ENCODE assay signal across 3 cellular contexts in genomic region chr16:23634461-23635036, GRCh38.
TF ChIP-seq lines count a peak whose summit lies in the region.

No MANE protein-coding gene starts in this region.

TF ChIP-seq in HepG2, 621 proteins besides CTCF, POLR2A, EP300 and RAD21 (continues in another document):
- TF ChIP-seq ZNF609 (CRISPR knock-in tag; IDR thresholded peaks at IDR 0.05; ENCODE audit: borderline replicate concordance) (no peak), ZNF770 (CRISPR knock-in tag; IDR thresholded peaks at IDR 0.05) (no peak), PRDM4 (CRISPR knock-in tag; IDR thresholded peaks at IDR 0.05; ENCODE audit: borderline replicate concordance) (no peak), ZNF547 (CRISPR knock-in tag; IDR thresholded peaks at IDR 0.05) (no peak), HDAC2 (CRISPR knock-in tag; IDR thresholded peaks at IDR 0.05) (no peak), GZF1 (CRISPR knock-in tag; IDR thresholded peaks at IDR 0.05) (no peak)

TF ChIP-seq in A549, 52 proteins besides CTCF, POLR2A, EP300 and RAD21:
- no peak for TF ChIP-seq FOSL2 (IDR thresholded peaks at IDR 0.05)
- TF ChIP-seq FOSL2 (CRISPR knock-in tag; IDR thresholded peaks at IDR 0.05) = no peak
- no peak for TF ChIP-seq KDM5A (IDR thresholded peaks at IDR 0.05)
- TF ChIP-seq ZC3H11A (IDR thresholded peaks at IDR 0.05) = peak; percentile 46
- no peak for TF ChIP-seq PBX3 (IDR thresholded peaks at IDR 0.05)
- no peak for TF ChIP-seq NPAS2 (CRISPR knock-in tag; IDR thresholded peaks at IDR 0.05; ENCODE audit: borderline replicate concordance)

TF ChIP-seq in HEK293, 187 proteins besides CTCF, POLR2A, EP300 and RAD21:
- TF ChIP-seq ZNF555 (tag by site-specific recombination; conservative IDR thresholded peaks at IDR 0.05) (peak; percentile 38), ZNF518A (tag by site-specific recombination; conservative IDR thresholded peaks at IDR 0.05; ENCODE audit: low read depth) (peak; percentile 58; the same call in 1 of the 2 replicates), ZNF394 (tag by site-specific recombination; IDR thresholded peaks at IDR 0.05; ENCODE audit: borderline replicate concordance) (peak; percentile 72; the same call in 1 of the 2 replicates), ZNF513 (tag by site-specific recombination; IDR thresholded peaks at IDR 0.05) (peak; percentile 65), ZNF623 (tag by site-specific recombination; IDR thresholded peaks at IDR 0.05) (peak; percentile 28; the same call in 1 of the 2 replicates), PRDM6 (tag by site-specific recombination; IDR thresholded peaks at IDR 0.05) (no peak), ZNF426 (tag by site-specific recombination; IDR thresholded peaks at IDR 0.05) (peak; percentile 47), SP3 (tag by site-specific recombination; IDR thresholded peaks at IDR 0.05) (no peak), ZXDB (tag by site-specific recombination; IDR thresholded peaks at IDR 0.05) (peak; percentile 19; the same call in 1 of the 2 replicates), GLIS2 (tag by site-specific recombination; IDR thresholded peaks at IDR 0.05) (no peak)
